ENCODE assay signal across 1 cellular context in the genomic region with DNA sequence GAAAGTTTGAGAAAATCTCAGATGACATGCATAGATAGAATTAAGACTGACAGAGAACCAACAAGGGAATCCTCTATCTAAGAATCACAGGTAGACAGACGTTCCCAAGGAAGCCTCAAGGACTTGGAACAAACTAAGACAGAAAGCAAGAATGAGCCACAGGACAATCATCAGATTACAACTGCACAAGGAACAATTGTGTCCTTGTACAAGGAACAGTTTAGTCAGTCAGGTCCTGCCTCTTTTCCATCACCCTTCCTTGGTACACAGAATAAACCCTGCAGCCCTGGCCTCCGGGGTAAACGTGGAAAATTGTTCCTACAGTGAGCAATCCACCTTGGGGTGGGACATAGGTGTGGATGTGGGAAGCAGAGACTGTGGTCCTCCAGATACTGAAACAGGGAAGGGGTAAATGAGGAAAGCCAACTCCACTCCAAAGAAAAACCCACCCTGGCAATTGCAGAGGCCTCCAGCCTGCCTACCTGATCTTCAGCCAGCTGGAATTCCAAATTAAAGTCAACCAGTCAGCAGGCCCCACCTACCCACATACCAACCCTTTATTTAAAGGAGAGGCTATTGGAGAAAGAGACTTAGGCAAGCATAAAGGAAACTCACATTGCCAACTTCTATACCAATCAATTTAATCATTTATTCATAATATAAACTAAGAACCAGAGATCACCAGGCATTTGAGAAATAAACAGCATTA.
TF ChIP-seq lines count a peak whose summit lies in the region.

No MANE protein-coding gene starts in this region.

TF ChIP-seq in H1, 55 proteins besides CTCF, POLR2A, EP300 and RAD21:
- TF ChIP-seq MAFK (IDR thresholded peaks at IDR 0.05; ENCODE audit: low read depth, low read length), result no peak
- TF ChIP-seq TEAD4 (IDR thresholded peaks at IDR 0.05; ENCODE audit: low read depth, low read length), result peak; percentile 84
TF ChIP-seq in H1: peak in this region for 1.
